Comparison of ENCODE assay signal across 8 cellular contexts in the genomic region with DNA sequence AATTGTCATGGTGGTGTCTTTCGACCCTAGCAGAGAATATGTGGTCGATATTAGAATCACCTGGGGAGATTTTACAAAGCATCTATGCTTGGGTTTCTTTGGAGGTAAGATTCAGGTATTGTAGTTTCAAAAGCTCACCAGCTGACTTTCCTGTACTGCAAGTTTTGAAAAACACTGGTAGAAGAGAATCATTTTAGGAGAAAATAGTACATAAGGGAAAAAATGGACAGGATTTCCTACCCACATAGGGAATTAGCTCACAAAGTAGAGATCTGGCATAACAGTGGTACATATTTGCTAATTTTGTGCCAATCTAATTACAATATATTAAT. TPM values are rescaled to one million over a fixed set of nuclear protein-coding genes. Genes with fewer than 3 reads are reported as not detected.
A peak's percentile ranks its signal among the peaks of the same experiment; 100 is the strongest.
DNase-seq lines count a peak whose midpoint lies in the region; ATAC-seq and TF ChIP-seq lines count a peak whose summit lies in the region.

No MANE protein-coding gene starts in this region.

- no peaks in the 10 kb centered on the region for H3K9me3 ChIP-seq in Peyer's patch

- no peaks in the 10 kb centered on the region for H3K27me3 ChIP-seq in Peyer's patch

- H3K27me3 Mint-ChIP-seq in activated CD4-positive, alpha-beta T cell treated with anti-CD3 and anti-CD28 coated beads for 36 hours = peaks cover 2% of the 10 kb centered on the region

- H3K4me3 ChIP-seq in Peyer's patch (peak overlapping the region in 3 of 4 donors; percentile 26 to 68 (median 47)), epithelial cell of proximal tubule (ENCODE audit: low read depth, low read length) (peak overlapping the region; percentile 67)

- DNase-seq in activated CD4-positive, alpha-beta T cell treated with anti-CD3 and anti-CD28 coated beads for 36 hours = no peak
- DNase-seq in activated CD4-positive, alpha-beta T cell treated with anti-CD3 and anti-CD28 coated beads for 4 hours = no peak
- DNase-seq in Peyer's patch (no peak), epithelial cell of proximal tubule (ENCODE audit: low read depth) (no peak), head of caudate nucleus (no peak), NCI-H774 (lab: John Stamatoyannopoulos, UW) (no peak), H4 (ENCODE audit: low spot score) (no peak)
- no peak for DNase-seq in stimulated activated effector memory CD8-positive, alpha-beta T cell treated with anti-CD3 and anti-CD28 coated beads, Interleukin-12 subunit alpha, Interleukin-12 subunit beta, amount 100 ng/mL, for 72 hours (ENCODE audit: low spot score in 2 of 2)

- peak overlapping the region; percentile 81 for H3K27ac Mint-ChIP-seq in activated CD4-positive, alpha-beta T cell treated with anti-CD3 and anti-CD28 coated beads for 36 hours
- H3K27ac Mint-ChIP-seq in stimulated activated effector memory CD8-positive, alpha-beta T cell treated with anti-CD3 and anti-CD28 coated beads, Interleukin-12 subunit alpha, Interleukin-12 subunit beta, amount 100 ng/mL, for 72 hours = peak overlapping the region; percentile 100

- peaks cover 4% of the 10 kb centered on the region for H3K36me3 Mint-ChIP-seq in activated CD4-positive, alpha-beta T cell treated with anti-CD3 and anti-CD28 coated beads for 36 hours (ENCODE audit: low read depth)
- peaks cover 44% of the 10 kb centered on the region for H3K36me3 Mint-ChIP-seq in stimulated activated effector memory CD8-positive, alpha-beta T cell treated with anti-CD3 and anti-CD28 coated beads, Interleukin-12 subunit alpha, Interleukin-12 subunit beta, amount 100 ng/mL, for 72 hours

- TF ChIP-seq POLR2A in Peyer's patch (IDR thresholded peaks at IDR 0.05) = no peak

- peak overlapping the region; percentile 85 for H3K4me3 Mint-ChIP-seq in activated CD4-positive, alpha-beta T cell treated with anti-CD3 and anti-CD28 coated beads for 36 hours
- H3K4me3 Mint-ChIP-seq in stimulated activated effector memory CD8-positive, alpha-beta T cell treated with anti-CD3 and anti-CD28 coated beads, Interleukin-12 subunit alpha, Interleukin-12 subunit beta, amount 100 ng/mL, for 72 hours = peak overlapping the region; percentile 87

- POLR2A ChIA-PET in activated CD4-positive, alpha-beta T cell treated with anti-CD3 and anti-CD28 coated beads for 36 hours (lab: Charles Lee) = interaction anchor here (0.6 kb wide), 1 partner anchor 247 kb away, joined by 4 read pairs; no protein-coding TSS in a partner anchor

- peak overlapping the region in 2 of 4 donors; percentile 49 to 60 for H3K27ac ChIP-seq in Peyer's patch

- peaks cover 0 to 4% (median 0%) of the 10 kb centered on the region in 4 donors for H3K4me1 ChIP-seq in Peyer's patch

- CTCF ChIA-PET in activated CD4-positive, alpha-beta T cell treated with anti-CD3 and anti-CD28 coated beads for 36 hours (lab: Charles Lee) = interaction anchor here (0.7 to 6.2 kb wide), 11 partner anchors 15 to 395 kb away, joined by 3 to 44 read pairs (median 3); no protein-coding TSS in a partner anchor

- peaks cover 29% of the 10 kb centered on the region for H3K4me1 Mint-ChIP-seq in activated CD4-positive, alpha-beta T cell treated with anti-CD3 and anti-CD28 coated beads for 36 hours
- peaks cover 30% of the 10 kb centered on the region for H3K4me1 Mint-ChIP-seq in stimulated activated effector memory CD8-positive, alpha-beta T cell treated with anti-CD3 and anti-CD28 coated beads, Interleukin-12 subunit alpha, Interleukin-12 subunit beta, amount 100 ng/mL, for 72 hours

- TF ChIP-seq CTCF in Peyer's patch (IDR thresholded peaks at IDR 0.05) (no peak), epithelial cell of proximal tubule (conservative IDR thresholded peaks at IDR 0.05; ENCODE audit: low read depth, low read length) (no peak)

- H3K36me3 ChIP-seq in Peyer's patch = no peaks in the 10 kb centered on the region

- no peak for ATAC-seq in activated CD4-positive, alpha-beta T cell treated with anti-CD3 and anti-CD28 coated beads for 36 hours
- ATAC-seq in stimulated activated effector memory CD8-positive, alpha-beta T cell treated with anti-CD3 and anti-CD28 coated beads, Interleukin-12 subunit alpha, Interleukin-12 subunit beta, amount 100 ng/mL, for 72 hours = no peak

- intact Hi-C loops in activated CD4-positive, alpha-beta T cell treated with anti-CD3 and anti-CD28 coated beads for 36 hours (cut with DNase I, micrococcal nuclease) = loop anchor here (2.0 kb wide), 5 partner anchors 49 to 395 kb away; no protein-coding TSS in a partner anchor
- intact Hi-C loops in head of caudate nucleus (cut with DNase I) = no loop called here

- H3K9me3 Mint-ChIP-seq in activated CD4-positive, alpha-beta T cell treated with anti-CD3 and anti-CD28 coated beads for 36 hours (ENCODE audit: low read depth) = no peaks in the 10 kb centered on the region
- peaks cover 5% of the 10 kb centered on the region for H3K9me3 Mint-ChIP-seq in stimulated activated effector memory CD8-positive, alpha-beta T cell treated with anti-CD3 and anti-CD28 coated beads, Interleukin-12 subunit alpha, Interleukin-12 subunit beta, amount 100 ng/mL, for 72 hours

RNA-seq across cellular contexts. Expression of gene ABT1, which starts 27.4 kb away (rescaled TPM):
- 10 to 100 TPM; 21.5 to 24.9 TPM for total RNA-seq in activated CD4-positive, alpha-beta T cell treated with anti-CD3 and anti-CD28 coated beads for 36 hours
- total RNA-seq in Peyer's patch (10 to 100 TPM; 11.5 to 16.1 (median 11.8) TPM), epithelial cell of proximal tubule (15.7 and 23.7 TPM in 2 replicates)
- 15.0 and 15.2 TPM in 2 replicates for total RNA-seq in H4 (2014; rRNA removed; shearing (Covaris generic))

RNA-seq across cellular contexts. Expression of gene HMGN4, which starts 31.2 kb away (rescaled TPM):
- total RNA-seq in activated CD4-positive, alpha-beta T cell treated with anti-CD3 and anti-CD28 coated beads for 36 hours = 10 to 100 TPM; 63.6 to 86.4 TPM
- total RNA-seq in Peyer's patch = 10 to 100 TPM; 46.1 to 74.3 (median 57.6) TPM
- total RNA-seq in epithelial cell of proximal tubule = 60.4 and 94.7 TPM in 2 replicates
- total RNA-seq in H4 (2014; rRNA removed; shearing (Covaris generic)) = 88.8 and 104 TPM in 2 replicates
